Comparison of ENCODE assay signal across 8 cellular contexts in genomic region chr2:113198790-113199612, GRCh38. TPM values are rescaled to one million over a fixed set of nuclear protein-coding genes. Genes with fewer than 3 reads are reported as not detected.
DNase-seq lines count a peak whose midpoint lies in the region; ATAC-seq and TF ChIP-seq lines count a peak whose summit lies in the region.

No MANE protein-coding gene starts in this region.

- H3K9ac ChIP-seq in iPS-18a (ENCODE audit: low read length) (peak overlapping the region; percentile 30), skeletal muscle satellite cell (ENCODE audit: low read depth, low read length) (peak overlapping the region; percentile 84), Karpas-422 (ENCODE audit: low read length) (no peak overlapping the region)

- H3K79me2 ChIP-seq in GM23338 (replicated peaks; ENCODE audit: insufficient read depth) = no peaks in the 10 kb centered on the region
- no peaks in the 10 kb centered on the region for H3K79me2 ChIP-seq in Karpas-422 (ENCODE audit: low read length)

- peak; percentile 89 for ATAC-seq in GM23338

- no peaks in the 10 kb centered on the region for H3K4me1 ChIP-seq in GM23338 (ENCODE audit: insufficient read depth)
- no peaks in the 10 kb centered on the region for H3K4me1 ChIP-seq in iPS-18a (ENCODE audit: control insufficient read depth, low read depth, low read length)
- H3K4me1 ChIP-seq in skeletal muscle satellite cell (ENCODE audit: control insufficient read depth, insufficient read depth, low read length) = peaks cover 32% of the 10 kb centered on the region
- H3K4me1 ChIP-seq in Karpas-422 (ENCODE audit: low read length) = no peaks in the 10 kb centered on the region

- H3F3A ChIP-seq in GM23338 (replicated peaks; ENCODE audit: low read depth) = no peaks in the 10 kb centered on the region

- peaks cover 4% of the 10 kb centered on the region for H3K27me3 Mint-ChIP-seq in GM23338 (ENCODE audit: insufficient read depth, low read depth, poor library complexity)
- no peaks in the 10 kb centered on the region for H3K27me3 Mint-ChIP-seq in MCF 10A (ENCODE audit: insufficient read depth, unreplicated experiment)

- H2AFZ ChIP-seq in GM23338 (peak overlapping the region; percentile 94), Karpas-422 (ENCODE audit: low read length) (no peak overlapping the region)

- H3K4me3 ChIP-seq in GM23338 (peak overlapping the region; percentile 69), iPS-18a (ENCODE audit: low read length) (peak overlapping the region; percentile 66), skeletal muscle satellite cell (ENCODE audit: low read length) (peak overlapping the region; percentile 100), Karpas-422 (ENCODE audit: low read length) (no peak overlapping the region)

- no peaks in the 10 kb centered on the region for H3K36me3 ChIP-seq in GM23338 (ENCODE audit: insufficient read depth)
- H3K36me3 ChIP-seq in iPS-18a (ENCODE audit: control insufficient read depth, low read depth, low read length) = no peaks in the 10 kb centered on the region
- H3K36me3 ChIP-seq in skeletal muscle satellite cell (ENCODE audit: insufficient read depth, low read length) = no peaks in the 10 kb centered on the region
- peaks cover 15% of the 10 kb centered on the region; the same call in 1 of the 2 replicates for H3K36me3 ChIP-seq in Karpas-422 (ENCODE audit: insufficient read depth, low read length)

- H3K9me2 ChIP-seq in GM23338 (ENCODE audit: insufficient read depth) (no peaks in the 10 kb centered on the region), Karpas-422 (replicated peaks; ENCODE audit: insufficient read depth, low read length) (no peaks in the 10 kb centered on the region)

- CTCF ChIA-PET in MCF 10A (lab: Yijun Ruan, JAX) = interaction anchor here (0.6 to 19.2 kb wide), 45 partner anchors 8 to 457 kb away, joined by 3 to 505 read pairs (median 4); no protein-coding TSS in a partner anchor

- H4K20me1 ChIP-seq in GM23338 (replicated peaks; ENCODE audit: insufficient read depth) = no peaks in the 10 kb centered on the region
- peaks cover 6% of the 10 kb centered on the region for H4K20me1 ChIP-seq in Karpas-422 (ENCODE audit: insufficient read depth, low read depth, low read length)

- peak overlapping the region; percentile 84 for H3K4me2 ChIP-seq in GM23338
- H3K4me2 ChIP-seq in skeletal muscle satellite cell (ENCODE audit: low read length) = peak overlapping the region; percentile 100
- no peak overlapping the region for H3K4me2 ChIP-seq in Karpas-422 (ENCODE audit: low read depth, low read length, poor library complexity, severe bottlenecking)

- H3K27me3 ChIP-seq in GM23338 (ENCODE audit: insufficient read depth) (no peaks in the 10 kb centered on the region), iPS-18a (ENCODE audit: control insufficient read depth, insufficient read depth, low read length) (peaks cover 8% of the 10 kb centered on the region), skeletal muscle satellite cell (ENCODE audit: control insufficient read depth, insufficient read depth, low read length) (no peaks in the 10 kb centered on the region), Karpas-422 (ENCODE audit: low read length) (no peaks in the 10 kb centered on the region)

- H3K9me3 Mint-ChIP-seq in GM23338 (no peaks in the 10 kb centered on the region), MCF 10A (ENCODE audit: unreplicated experiment) (no peaks in the 10 kb centered on the region)

- H3K27ac ChIP-seq in GM23338 (ENCODE audit: low read depth) (no peak overlapping the region), VCaP (peak overlapping the region; percentile 90), iPS-18a (ENCODE audit: low read length) (no peak overlapping the region), Karpas-422 (ENCODE audit: low read length) (no peak overlapping the region)

- peak; percentile 60 to 86 for TF ChIP-seq CTCF in GM23338 (conservative IDR thresholded peaks at IDR 0.05; ENCODE audit: low read depth in 2 of 2)
- TF ChIP-seq CTCF in VCaP (conservative IDR thresholded peaks at IDR 0.05) = peak; percentile 96
- TF ChIP-seq CTCF in MCF 10A (IDR thresholded peaks at IDR 0.05; ENCODE audit: unreplicated experiment) = peak; percentile 94

- DNase-seq in DMS114 treated with DMSO at 0.1 percent for 48 hours (lab: John Stamatoyannopoulos, UW; ENCODE audit: unreplicated experiment) (peak; percentile 24), GM23338 (ENCODE audit: low spot score) (peak; percentile 89), NCI-H1092 treated with DMSO at 0.1 percent for 48 hours (lab: John Stamatoyannopoulos, UW) (peak; percentile 64), MCF 10A (ENCODE audit: unreplicated experiment) (peak; percentile 80), Karpas-422 (no peak)

- H3K27ac Mint-ChIP-seq in GM23338 = no peak overlapping the region
- H3K27ac Mint-ChIP-seq in MCF 10A (ENCODE audit: low read depth, unreplicated experiment) = peak overlapping the region; percentile 85

- POLR2A ChIA-PET in MCF 10A (lab: Yijun Ruan, JAX) = interaction anchor here (0.6 to 5.3 kb wide), 27 partner anchors 12 to 946 kb away, joined by 3 to 75 read pairs (median 3); no protein-coding TSS in a partner anchor

- H3K9me3 ChIP-seq in iPS-18a (ENCODE audit: control insufficient read depth, low read depth, low read length) (no peaks in the 10 kb centered on the region), skeletal muscle satellite cell (replicated peaks; ENCODE audit: low read length) (no peaks in the 10 kb centered on the region), Karpas-422 (ENCODE audit: low read length) (no peaks in the 10 kb centered on the region)

- H3K36me3 Mint-ChIP-seq in GM23338 (ENCODE audit: low read depth) = no peaks in the 10 kb centered on the region
- peaks cover 9% of the 10 kb centered on the region for H3K36me3 Mint-ChIP-seq in MCF 10A (ENCODE audit: insufficient read depth, unreplicated experiment)

- peaks cover under 1% of the 10 kb centered on the region; the same call in 2 of the 3 replicates for H3K4me1 Mint-ChIP-seq in GM23338
- peaks cover 3% of the 10 kb centered on the region for H3K4me1 Mint-ChIP-seq in MCF 10A (ENCODE audit: insufficient read depth, unreplicated experiment)

- no TSS peak for BruUV-seq in MCF 10A (replicated peaks; lab: Mats Ljungman, UMichigan)

- H3K4me3 Mint-ChIP-seq in GM23338 = peak overlapping the region; percentile 66
- peak overlapping the region; percentile 76 for H3K4me3 Mint-ChIP-seq in MCF 10A (ENCODE audit: unreplicated experiment)

- intact Hi-C loops in MCF 10A (cut with micrococcal nuclease) = loop anchor here (1.0 kb wide), 3 partner anchors 61 to 119 kb away; no protein-coding TSS in a partner anchor

TF ChIP-seq in GM23338, 12 proteins besides CTCF, POLR2A, EP300 and RAD21 (continues in another document):
- TF ChIP-seq STAT1 (IDR thresholded peaks at IDR 0.05; ENCODE audit: unreplicated experiment) (no peak), NANOG (IDR thresholded peaks at IDR 0.05; ENCODE audit: borderline replicate concordance) (no peak), POLR2AphosphoS5 (IDR thresholded peaks at IDR 0.05; ENCODE audit: low read depth) (peak; percentile 71), EZH2 (IDR thresholded peaks at IDR 0.05; ENCODE audit: low read depth, unreplicated experiment) (no peak), REST (IDR thresholded peaks at IDR 0.05; ENCODE audit: unreplicated experiment) (no peak), EZH2phosphoT487 (IDR thresholded peaks at IDR 0.05; ENCODE audit: unreplicated experiment) (no peak), JUNB (IDR thresholded peaks at IDR 0.05; ENCODE audit: unreplicated experiment) (no peak), ETS1 (IDR thresholded peaks at IDR 0.05) (peak; percentile 15; the same call in 1 of the 2 replicates), ZNF114 (CRISPR knock-in tag; IDR thresholded peaks at IDR 0.05) (no peak), CREB1 (CRISPR knock-in tag; IDR thresholded peaks at IDR 0.05; ENCODE audit: low read depth) (peak; percentile 64), ZNF331 (CRISPR knock-in tag; IDR thresholded peaks at IDR 0.05; ENCODE audit: low read depth) (no peak)

RNA-seq across cellular contexts. Expression of gene PSD4, which starts 25.2 kb away (rescaled TPM):
- 0.66 and 1.1 TPM in 2 replicates for total RNA-seq in GM23338 (2014; rRNA removed; shearing (Covaris generic))
- 0.06 and 0.19 TPM in 2 replicates for polyA plus RNA-seq in GM23338 (2016; fragmentation: Nextera tagmentation; extraction: Ambion mirVana)
- total RNA-seq in MCF 10A (2022) = 9.6 and 13.2 TPM in 2 replicates
- total RNA-seq in skeletal muscle satellite cell (2012; rRNA removed) = 1.0 and 2.8 TPM in 2 replicates
- 43.3 and 85.3 TPM in 2 replicates for total RNA-seq in Karpas-422 (2014; rRNA removed; shearing (Covaris generic); ENCODE audit: low replicate concordance)
